In the genomic region with DNA sequence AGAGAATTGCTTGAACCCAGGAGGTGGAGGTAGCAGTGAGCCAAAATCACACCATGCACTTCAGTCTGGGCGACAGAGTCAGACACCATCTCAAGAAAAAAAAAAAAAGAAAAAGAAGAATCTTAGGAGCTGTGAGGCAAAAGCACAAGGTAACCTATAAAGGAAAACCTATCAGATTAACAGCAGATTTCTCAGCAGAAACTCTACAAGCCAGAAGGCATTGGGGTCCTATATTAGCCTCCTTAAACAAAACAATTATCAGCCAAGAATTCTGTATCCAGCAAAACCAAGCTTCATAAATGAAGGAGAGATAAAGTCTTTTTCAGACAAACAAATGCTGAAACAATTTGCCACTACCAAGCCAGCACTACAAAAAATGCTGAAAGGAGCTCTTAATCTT, we compare ENCODE assay signal across 3 cellular contexts. TPM values are rescaled to one million over a fixed set of nuclear protein-coding genes. Genes with fewer than 3 reads are reported as not detected.
"Had no signal": no experiment of that assay in that cellular context is flagged by ENCODE, and none has a peak within 500 bp of the region (broad histone marks: within the 10 kb centered on the region; RNA-seq: fewer than 3 reads in every experiment).

No MANE protein-coding gene starts in this region.

RNA-seq across cellular contexts. Expression of a gene that starts 24.9 kb away (rescaled TPM):
- total RNA-seq: activated naive CD4-positive, alpha-beta T cell treated with anti-CD3 and anti-CD28 coated beads, Interleukin-2, amount 50 U/mL, for 72 hours; activated naive CD8-positive, alpha-beta T cell treated with anti-CD3 and anti-CD28 coated beads, Interleukin-2, amount 10 ng/mL, durations not matched to agents 7 days and 5 days; activated T-helper 17 cell treated with anti-CD3 and anti-CD28 coated beads, Interleukin-2, amount 50 U/mL, for 72 hours had no signal
